12 cellular contexts compared by ENCODE assay signal in the genomic region with DNA sequence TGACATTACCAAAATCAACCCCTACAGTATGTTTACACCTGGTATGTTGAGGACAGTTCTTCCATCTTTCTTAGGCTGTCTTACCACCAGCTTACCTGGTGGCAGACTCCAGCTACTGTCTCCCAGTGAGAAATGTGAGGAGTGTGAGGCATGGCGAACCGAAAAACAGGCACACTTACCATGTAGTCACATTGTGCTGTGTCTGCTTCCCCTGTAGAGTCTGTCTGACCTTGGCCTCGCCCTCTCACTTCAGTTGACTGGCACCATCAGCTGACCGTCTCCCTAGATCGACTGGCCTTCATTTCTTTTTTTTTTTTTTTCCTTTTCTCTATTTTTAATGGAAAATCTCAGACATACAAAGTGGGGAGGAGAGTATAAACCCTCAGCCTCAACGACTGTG. TPM values are rescaled to one million over a fixed set of nuclear protein-coding genes. Genes with fewer than 3 reads are reported as not detected.
DNase-seq lines count a peak whose midpoint lies in the region; ATAC-seq and TF ChIP-seq lines count a peak whose summit lies in the region.
"Had no signal": no experiment of that assay in that cellular context is flagged by ENCODE, and none has a peak within 500 bp of the region (broad histone marks: within the 10 kb centered on the region; RNA-seq: fewer than 3 reads in every experiment).

No MANE protein-coding gene starts in this region.

- TF ChIP-seq CTCF in heart right ventricle (IDR thresholded peaks at IDR 0.05) (no peak), right atrium auricular region (IDR thresholded peaks at IDR 0.05) (no peak), Loucy (conservative IDR thresholded peaks at IDR 0.05; ENCODE audit: low read length) (no peak), gastroesophageal sphincter (IDR thresholded peaks at IDR 0.05) (no peak)

- no peaks in the 10 kb centered on the region for H3K9me2 ChIP-seq in Loucy (replicated peaks; ENCODE audit: low read depth, low read length)

- H3K79me2 ChIP-seq in Loucy (ENCODE audit: insufficient read depth, low read length), result peaks cover 43% of the 10 kb centered on the region; the same call in 1 of the 2 replicates

- peak overlapping the region; percentile 16 for H3K4me2 ChIP-seq in Loucy (ENCODE audit: low read depth, low read length, poor library complexity, severe bottlenecking)
- H3K4me2 ChIP-seq: BLaER1 treated with 17β-estradiol and CSF1 and Interleukin-3, amounts not matched to agents 10 nM and 100 nM had no signal

- no peaks in the 10 kb centered on the region for H3F3A ChIP-seq in Loucy (ENCODE audit: low read depth)

- WGBS in heart right ventricle, 2 donors, result 50 to 69% methylated on average over 6 of the region's 6 CpGs
- WGBS in gastroesophageal sphincter (ENCODE audit: low coverage in 1 of 2), 2 donors, result 80 to 87% methylated on average over 1 to 6 of the region's 6 CpGs

- no peak for TF ChIP-seq EP300 in gastroesophageal sphincter (IDR thresholded peaks at IDR 0.05)

- TF ChIP-seq POLR2A in gastroesophageal sphincter (IDR thresholded peaks at IDR 0.05), result no peak

- H3K4me3 ChIP-seq in heart right ventricle (no peak overlapping the region), right atrium auricular region (no peak overlapping the region), Loucy (ENCODE audit: low read length, poor library complexity, severe bottlenecking) (no peak overlapping the region), gastroesophageal sphincter (no peak overlapping the region)
- H3K4me3 ChIP-seq: BLaER1 treated with 17β-estradiol and CSF1 and Interleukin-3, amounts not matched to agents 10 nM and 100 nM had no signal

- H3K27me3 ChIP-seq in heart right ventricle (no peaks in the 10 kb centered on the region), right atrium auricular region (no peaks in the 10 kb centered on the region), Loucy (ENCODE audit: insufficient read depth, low read length, poor library complexity, severe bottlenecking) (no peaks in the 10 kb centered on the region), gastroesophageal sphincter (no peaks in the 10 kb centered on the region)
- H3K27me3 ChIP-seq: BLaER1 treated with 17β-estradiol and CSF1 and Interleukin-3, amounts not matched to agents 10 nM and 100 nM had no signal

- H3K9me3 ChIP-seq in heart right ventricle, result no peaks in the 10 kb centered on the region
- H3K9me3 ChIP-seq in right atrium auricular region, result no peaks in the 10 kb centered on the region
- no peaks in the 10 kb centered on the region for H3K9me3 ChIP-seq in Loucy (ENCODE audit: insufficient read depth, low read depth, low read length)
- no peaks in the 10 kb centered on the region for H3K9me3 ChIP-seq in gastroesophageal sphincter

- peak overlapping the region in 6 of 10 donors; percentile 3 to 36 (median 26) for H3K27ac ChIP-seq in heart right ventricle
- H3K27ac ChIP-seq in right atrium auricular region, result no peak overlapping the region
- peak overlapping the region; percentile 12 to 70 (median 32) for H3K27ac ChIP-seq in gastroesophageal sphincter
- H3K27ac ChIP-seq: BLaER1 treated with 17β-estradiol and CSF1 and Interleukin-3, amounts not matched to agents 10 nM and 100 nM had no signal

- DNase-seq in heart right ventricle (peak in 1 of 2 donors; percentile 16), right atrium auricular region (ENCODE audit: low spot score) (no peak), islet precursor cell (no peak)
- DNase-seq: ACHN; CD4-positive, CD25-positive, alpha-beta regulatory T cell; DMS53; GF-D8 had no signal

- no peaks in the 10 kb centered on the region for H4K20me1 ChIP-seq in Loucy (ENCODE audit: insufficient read depth, low read length, poor library complexity, severe bottlenecking)

- no peak overlapping the region for H2AFZ ChIP-seq in Loucy (ENCODE audit: low read length)

- intact Hi-C loops in heart right ventricle (cut with DNase I), result loop anchor here in 1 of 10 donors (10.0 kb wide), 1 partner anchor 135 kb away; the partner anchor contains the start of gene RIGI

- peaks cover 0 to 7% (median 0%) of the 10 kb centered on the region in 9 donors for H3K36me3 ChIP-seq in heart right ventricle
- no peaks in the 10 kb centered on the region for H3K36me3 ChIP-seq in right atrium auricular region
- no peaks in the 10 kb centered on the region for H3K36me3 ChIP-seq in Loucy (ENCODE audit: insufficient read depth, low read length)
- no peaks in the 10 kb centered on the region for H3K36me3 ChIP-seq in gastroesophageal sphincter

- H3K9ac ChIP-seq in Loucy (ENCODE audit: low read depth, low read length, poor library complexity, severe bottlenecking), result no peak overlapping the region
- H3K9ac ChIP-seq: BLaER1 treated with 17β-estradiol and CSF1 and Interleukin-3, amounts not matched to agents 10 nM and 100 nM had no signal

- peak in 5 of 8 donors; percentile 26 to 65 (median 44) for ATAC-seq in heart right ventricle
- ATAC-seq in gastroesophageal sphincter, result no peak
- no peak for ATAC-seq in HG03097 (IDR thresholded peaks at IDR 0.05; ENCODE audit: low FRiP score, unreplicated experiment)
- ATAC-seq in GM19467 (IDR thresholded peaks at IDR 0.05; ENCODE audit: unreplicated experiment), result no peak

- H3K4me1 ChIP-seq in heart right ventricle (peaks cover 0 to 34% (median 26%) of the 10 kb centered on the region in 9 donors), right atrium auricular region (peaks cover 0 to 11% of the 10 kb centered on the region in 2 donors), Loucy (ENCODE audit: insufficient read depth, low read length, poor library complexity, severe bottlenecking) (peaks cover 28% of the 10 kb centered on the region), gastroesophageal sphincter (peaks cover 9 to 82% (median 20%) of the 10 kb centered on the region in 3 donors)

RNA-seq across cellular contexts. Expression of gene ACO1, which starts 4.9 kb away (rescaled TPM):
- total RNA-seq in heart right ventricle (10 to 100 TPM; 55.2 to 77.6 (median 66.3) TPM), right atrium auricular region (10 to 100 TPM; 37.2 to 43.8 TPM), gastroesophageal sphincter (10 to 100 TPM; 54.5 to 88.4 (median 80.2) TPM)
- 10 to 100 TPM in 1 of 2 donors, 1 to 10 TPM in 1; 7.1 to 25.8 TPM for polyA plus RNA-seq in heart right ventricle

Comparison
In these comparisons a context has a peak if more than half of its experiments do, and no peak if none do; other contexts are left out.
1. H3K27ac ChIP-seq: peak in heart right ventricle (6 of 10) and gastroesophageal sphincter (4 of 4); none in right atrium auricular region (0 of 2).
2. ATAC-seq: peak in heart right ventricle (5 of 8); none in gastroesophageal sphincter (single experiment), HG03097 (single experiment) and GM19467 (single experiment).